ENCODE assay signal across 8 cellular contexts in the genomic region with DNA sequence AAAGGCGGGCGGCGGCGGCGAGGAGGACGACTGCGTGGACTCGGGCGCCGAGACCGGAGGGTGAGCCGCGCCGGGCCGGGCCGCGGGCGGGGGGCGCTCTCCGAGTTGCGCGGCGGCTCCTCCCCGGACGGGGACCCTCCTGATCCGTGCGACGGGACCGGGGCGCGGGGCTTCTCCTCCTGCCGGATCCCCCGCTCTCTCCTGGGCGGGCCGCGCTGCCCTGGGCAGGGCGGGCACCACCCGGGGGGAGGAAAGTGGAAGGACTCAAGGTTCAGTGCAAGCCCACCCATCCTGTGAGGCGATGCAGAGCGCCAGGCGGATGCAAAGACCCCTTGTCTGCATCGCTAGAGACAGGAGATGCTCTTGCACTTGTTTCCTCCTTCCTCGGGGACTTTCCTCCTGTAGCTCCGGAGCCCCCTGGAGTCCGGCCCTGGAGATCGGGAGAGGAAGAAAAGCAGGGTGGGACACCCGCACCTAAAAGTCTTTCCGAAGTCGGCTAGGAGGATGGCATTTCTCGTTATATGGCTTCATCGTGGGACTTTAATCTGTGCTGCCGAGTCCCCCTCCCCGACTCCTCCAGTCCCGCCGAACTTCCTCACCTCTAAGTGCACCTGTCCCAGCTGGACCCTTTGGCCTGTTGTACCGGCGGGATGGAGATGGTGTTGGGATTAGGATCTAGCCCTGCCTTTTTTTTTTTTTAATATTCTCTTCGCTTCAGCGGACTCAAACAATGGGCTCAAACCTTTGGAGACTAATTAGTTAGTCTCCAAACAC. TPM values are rescaled to one million over a fixed set of nuclear protein-coding genes. Genes with fewer than 3 reads are reported as not detected.
DNase-seq lines count a peak whose midpoint lies in the region; ATAC-seq, FAIRE-seq and TF ChIP-seq lines count a peak whose summit lies in the region.

No MANE protein-coding gene starts in this region.

- intact Hi-C loops in K562 (cut with micrococcal nuclease): no loop called here

- no peaks in the 10 kb centered on the region for H3K79me2 ChIP-seq in K562 (ENCODE audit: control insufficient read depth, insufficient read depth, low read length)

- TF ChIP-seq RAD21 in A549 (conservative IDR thresholded peaks at IDR 0.05 in 1 of 2, IDR thresholded peaks at IDR 0.05 in 1 of 2): no peak
- TF ChIP-seq RAD21 in K562 (CRISPR knock-in tag; conservative IDR thresholded peaks at IDR 0.05 in 1 of 2, IDR thresholded peaks at IDR 0.05 in 1 of 2): no peak

- FAIRE-seq in A549 (lab: Jason Lieb, UNC) (no peak), K562 (lab: Jason Lieb, UNC) (no peak)

- H3K27me3 ChIP-seq in K562 (ENCODE audit: control insufficient read depth in 2 of 2, insufficient read depth in 2 of 2, low read length in 2 of 2): peaks cover 8 to 22% of the 10 kb centered on the region in 2 experiments; a peak in 4 of 5 replicates

- CTCF ChIA-PET in A549 (lab: Yijun Ruan, JAX) (interaction anchor here (0.7 to 3.9 kb wide), 7 partner anchors 15 to 575 kb away, joined by 3 to 20 read pairs (median 3); no protein-coding TSS in a partner anchor), K562 (lab: Yijun Ruan, JAX; ENCODE audit: low intra/inter-chr PET ratio) (no interaction called here)

- no peaks in the 10 kb centered on the region for H3K9me3 ChIP-seq in A549
- H3K9me3 ChIP-seq in K562 (replicated peaks; ENCODE audit: control insufficient read depth, insufficient read depth, low read depth, low read length): no peaks in the 10 kb centered on the region

- no peaks in the 10 kb centered on the region for H3K4me1 ChIP-seq in A549
- peaks cover 0 to 11% of the 10 kb centered on the region in 2 experiments; a peak in 2 of 5 replicates for H3K4me1 ChIP-seq in K562 (replicated peaks in 1 of 2; ENCODE audit: control insufficient read depth in 2 of 2, insufficient read depth in 2 of 2, low read length in 2 of 2)

- no peak for TF ChIP-seq EP300 in A549 (IDR thresholded peaks at IDR 0.05)
- TF ChIP-seq EP300 in K562 (IDR thresholded peaks at IDR 0.05; ENCODE audit: low read length): no peak

- BruUV-seq in K562 (replicated peaks; lab: Mats Ljungman, UMichigan): no TSS peak

- in situ Hi-C loops in K562 (cut with MboI): no loop called here

- H2AFZ ChIP-seq in K562 (ENCODE audit: low read depth, low read length): no peak overlapping the region

- H3K9ac ChIP-seq in K562 (ENCODE audit: insufficient read depth in 1 of 2, low read depth in 2 of 2, low read length in 2 of 2): no peak overlapping the region

- ATAC-seq in A549: peak; percentile 65 to 76
- ATAC-seq in GM19372 (IDR thresholded peaks at IDR 0.05; ENCODE audit: low read depth, unreplicated experiment): peak; percentile 17
- ATAC-seq in K562: no peak

- H3K27ac ChIP-seq in A549 (peak overlapping the region; percentile 84 to 90), K562 (ENCODE audit: extremely low read depth, low read depth, low read length) (no peak overlapping the region), substantia nigra (ENCODE audit: low read depth, low read length, poor library complexity, severe bottlenecking) (peak overlapping the region; percentile 94)

- POLR2A ChIA-PET in A549 (lab: Yijun Ruan, JAX) (no interaction called here), K562 (lab: Yijun Ruan, JAX) (no interaction called here)

- no peak for TF ChIP-seq POLR2A in A549 (IDR thresholded peaks at IDR 0.05; ENCODE audit: low read length)
- TF ChIP-seq POLR2A in K562 (conservative IDR thresholded peaks at IDR 0.05): no peak

- DNase-seq in A549 (ENCODE audit: low read depth in 1 of 2, low spot score in 1 of 2) (peak; percentile 6 to 12), NAMALWA (ENCODE audit: low spot score) (peak; percentile 40), K562 (ENCODE audit: extremely low read depth in 1 of 4, low spot score in 3 of 4) (no peak), left kidney (ENCODE audit: low read depth, low spot score) (peak; percentile 81), substantia nigra (lab: John Stamatoyannopoulos, UW) (peak in 5 of 49 donors; percentile 33 to 61 (median 42)), kidney tubule cell (ENCODE audit: low spot score) (no peak), NCI-H345 treated with DMSO at 0.1 percent for 48 hours (lab: John Stamatoyannopoulos, UW; ENCODE audit: unreplicated experiment) (no peak)

- TF ChIP-seq CTCF in A549 (IDR thresholded peaks at IDR 0.05) (peak; percentile 32; the same call in 2 of the 3 replicates), K562 (IDR thresholded peaks at IDR 0.05 in 2 of 3, conservative IDR thresholded peaks at IDR 0.05 in 1 of 3; ENCODE audit: insufficient read depth in 2 of 3, low read depth in 1 of 3, low read length in 3 of 3) (no peak)

- H3K36me3 ChIP-seq in K562 (ENCODE audit: control insufficient read depth, insufficient read depth, low read length): no peaks in the 10 kb centered on the region

- H3K9me1 ChIP-seq in K562 (ENCODE audit: control insufficient read depth, insufficient read depth, low read length): no peaks in the 10 kb centered on the region

- H3K4me3 ChIP-seq in A549: peak overlapping the region; percentile 78
- H3K4me3 ChIP-seq in K562: peak overlapping the region; percentile 11; the same call in 1 of the 2 replicates

- no peaks in the 10 kb centered on the region; the same call in 1 of the 2 replicates for H4K20me1 ChIP-seq in K562 (replicated peaks; ENCODE audit: control insufficient read depth, insufficient read depth, low read length)

- H3K4me2 ChIP-seq in A549 (peak overlapping the region; percentile 93), K562 (ENCODE audit: insufficient read depth, low read length) (no peak overlapping the region)

- 38% methylated on average over 19 of the region's 59 CpGs for WGBS in A549 (ENCODE audit: missing lambda C conversion rate)
- WGBS in K562 (ENCODE audit: insufficient coverage, low coverage, missing lambda C conversion rate): 45% methylated on average over 12 of the region's 59 CpGs

TF ChIP-seq in A549, 52 proteins besides CTCF, POLR2A, EP300 and RAD21:
- TF ChIP-seq RARB (CRISPR knock-in tag; IDR thresholded peaks at IDR 0.05) (no peak), NFE2L2 (conservative IDR thresholded peaks at IDR 0.05; ENCODE audit: low read length) (no peak), PHF8 (IDR thresholded peaks at IDR 0.05; ENCODE audit: borderline replicate concordance, low read depth) (peak; percentile 23; the same call in 1 of the 2 replicates)
TF ChIP-seq in A549: peak in this region for 1.

TF ChIP-seq in K562, 482 proteins besides CTCF, POLR2A, EP300 and RAD21 (continues in another document):
- TF ChIP-seq, protein P1, sequence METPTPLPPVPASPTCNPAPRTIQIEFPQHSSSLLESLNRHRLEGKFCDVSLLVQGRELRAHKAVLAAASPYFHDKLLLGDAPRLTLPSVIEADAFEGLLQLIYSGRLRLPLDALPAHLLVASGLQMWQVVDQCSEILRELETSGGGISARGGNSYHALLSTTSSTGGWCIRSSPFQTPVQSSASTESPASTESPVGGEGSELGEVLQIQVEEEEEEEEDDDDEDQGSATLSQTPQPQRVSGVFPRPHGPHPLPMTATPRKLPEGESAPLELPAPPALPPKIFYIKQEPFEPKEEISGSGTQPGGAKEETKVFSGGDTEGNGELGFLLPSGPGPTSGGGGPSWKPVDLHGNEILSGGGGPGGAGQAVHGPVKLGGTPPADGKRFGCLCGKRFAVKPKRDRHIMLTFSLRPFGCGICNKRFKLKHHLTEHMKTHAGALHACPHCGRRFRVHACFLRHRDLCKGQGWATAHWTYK (CRISPR knock-in tag; IDR thresholded peaks at IDR 0.05): no peak
- TF ChIP-seq, protein P2, sequence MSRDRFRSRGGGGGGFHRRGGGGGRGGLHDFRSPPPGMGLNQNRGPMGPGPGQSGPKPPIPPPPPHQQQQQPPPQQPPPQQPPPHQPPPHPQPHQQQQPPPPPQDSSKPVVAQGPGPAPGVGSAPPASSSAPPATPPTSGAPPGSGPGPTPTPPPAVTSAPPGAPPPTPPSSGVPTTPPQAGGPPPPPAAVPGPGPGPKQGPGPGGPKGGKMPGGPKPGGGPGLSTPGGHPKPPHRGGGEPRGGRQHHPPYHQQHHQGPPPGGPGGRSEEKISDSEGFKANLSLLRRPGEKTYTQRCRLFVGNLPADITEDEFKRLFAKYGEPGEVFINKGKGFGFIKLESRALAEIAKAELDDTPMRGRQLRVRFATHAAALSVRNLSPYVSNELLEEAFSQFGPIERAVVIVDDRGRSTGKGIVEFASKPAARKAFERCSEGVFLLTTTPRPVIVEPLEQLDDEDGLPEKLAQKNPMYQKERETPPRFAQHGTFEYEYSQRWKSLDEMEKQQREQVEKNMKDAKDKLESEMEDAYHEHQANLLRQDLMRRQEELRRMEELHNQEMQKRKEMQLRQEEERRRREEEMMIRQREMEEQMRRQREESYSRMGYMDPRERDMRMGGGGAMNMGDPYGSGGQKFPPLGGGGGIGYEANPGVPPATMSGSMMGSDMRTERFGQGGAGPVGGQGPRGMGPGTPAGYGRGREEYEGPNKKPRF (IDR thresholded peaks at IDR 0.05; ENCODE audit: low read depth, low read length): no peak
- TF ChIP-seq ZC3H11A (IDR thresholded peaks at IDR 0.05; ENCODE audit: low read depth, low read length): no peak
- no peak for TF ChIP-seq FOXA3 (CRISPR knock-in tag; conservative IDR thresholded peaks at IDR 0.05 in 1 of 2, IDR thresholded peaks at IDR 0.05 in 1 of 2)

RNA-seq across cellular contexts. Expression of a gene that starts 0.5 kb away (rescaled TPM):
- polyA plus RNA-seq in A549 (2011; rRNA removed) (1.5 and 1.6 TPM in 2 replicates), A549 (2017; fragmentation: RNase III; extraction: RNeasy Plus Mini Kit Qiagen cat#74134 plus additional on column Dnase treatment) (1.4 to 1.6 TPM (median 1.5 TPM) in 3 replicates), K562 (2011; rRNA removed) (not detected in 2 replicates), K562 (2014; fragmentation: Illumina TruSeq; extraction: Trizol) (not detected in 2 replicates), K562 (2014; fragmentation: Nextera tagmentation; extraction: Ambion mirVana) (not detected), K562 (2014; rRNA removed) (not detected in 2 replicates)
- polyA plus RNA-seq in A549 (2012; cell fraction: cytosol; rRNA removed): 1.3 and 2.0 TPM in 2 replicates
- 1.3 and 1.4 TPM in 2 replicates for polyA plus RNA-seq in A549 (2012; cell fraction: nucleus; rRNA removed)
- 1.7 and 2.0 TPM in 2 replicates for polyA minus RNA-seq in A549 (2011; rRNA and poly(A)+ RNA removed)
- total RNA-seq in K562 (2011; cell fraction: chromatin; rRNA removed; ENCODE audit: low replicate concordance): not detected in 2 replicates
- total RNA-seq in K562 (2011; cell fraction: nucleolus; rRNA removed): not detected in 2 replicates
- total RNA-seq in K562 (2011; cell fraction: nucleoplasm; rRNA removed): not detected in 2 replicates
- total RNA-seq in K562 (2014; rRNA removed) (not detected in 2 replicates), K562 (2014; rRNA removed; fragmentation: Illumina TruSeq; extraction: Trizol) (not detected in 2 replicates), K562 (2015; rRNA removed; fragmentation: Illumina TruSeq; extraction: Trizol) (not detected in 2 replicates), K562 (2021) (not detected in 2 replicates)
- polyA plus RNA-seq in K562 (2011; cell fraction: cytosol; rRNA removed): not detected in 2 replicates
- polyA plus RNA-seq in K562 (2011; cell fraction: nucleus; rRNA removed): not detected in 2 replicates
- polyA plus RNA-seq in K562 (2012): not detected in 2 replicates
- not detected in 2 replicates for polyA minus RNA-seq in K562 (2011; rRNA and poly(A)+ RNA removed)
- not detected in 2 replicates for polyA minus RNA-seq in K562 (2011; cell fraction: cytosol; rRNA and poly(A)+ RNA removed)
- not detected in 2 replicates for polyA minus RNA-seq in K562 (2011; cell fraction: nucleus; rRNA and poly(A)+ RNA removed)

Comparison
In these comparisons a context has a peak if more than half of its experiments do, and no peak if none do; other contexts are left out.
1. DNase-seq: peak in A549 (2 of 2), NAMALWA (single experiment) and left kidney (single experiment); none in K562 (0 of 4), kidney tubule cell (single experiment) and NCI-H345 treated with DMSO at 0.1 percent for 48 hours (single experiment).